Comparison of ENCODE assay signal across 2 cellular contexts in genomic region chr2:47076126-47076506, GRCh38.
TF ChIP-seq lines count a peak whose summit lies in the region.

No MANE protein-coding gene starts in this region.

TF ChIP-seq in SK-N-SH, 30 proteins besides CTCF, POLR2A, EP300 and RAD21 (continued from another document):
- no peak for TF ChIP-seq IRF3 (IDR thresholded peaks at IDR 0.05; ENCODE audit: low read depth, low read length)
- no peak for TF ChIP-seq GATA2 (CRISPR knock-in tag; IDR thresholded peaks at IDR 0.05)
- TF ChIP-seq CHD2 (IDR thresholded peaks at IDR 0.05; ENCODE audit: low read length, partially characterized antibody) = no peak
- TF ChIP-seq FOSL2 (IDR thresholded peaks at IDR 0.05; ENCODE audit: borderline replicate concordance, low read depth) = no peak
- no peak for TF ChIP-seq NRF1 (IDR thresholded peaks at IDR 0.05; ENCODE audit: low read depth, low read length)
- no peak for TF ChIP-seq NFIC (IDR thresholded peaks at IDR 0.05; ENCODE audit: borderline replicate concordance)
- TF ChIP-seq USF1 (IDR thresholded peaks at IDR 0.05; ENCODE audit: borderline replicate concordance, low read depth) = no peak
- no peak for TF ChIP-seq TEAD4 (IDR thresholded peaks at IDR 0.05; ENCODE audit: borderline replicate concordance, insufficient read depth)
- no peak for TF ChIP-seq YY1 (IDR thresholded peaks at IDR 0.05; ENCODE audit: low read depth)
- TF ChIP-seq POLR2AphosphoS5 (IDR thresholded peaks at IDR 0.05; ENCODE audit: low read depth, low read length) = no peak
- TF ChIP-seq TAF1 (IDR thresholded peaks at IDR 0.05; ENCODE audit: borderline replicate concordance, low read depth, low read length) = no peak
- TF ChIP-seq MAX (IDR thresholded peaks at IDR 0.05; ENCODE audit: low read depth) = no peak
- no peak for TF ChIP-seq GABPA (IDR thresholded peaks at IDR 0.05; ENCODE audit: low read depth)
- TF ChIP-seq REST (IDR thresholded peaks at IDR 0.05; ENCODE audit: low read depth, low read length) = no peak
- no peak for TF ChIP-seq RXRA (IDR thresholded peaks at IDR 0.05; ENCODE audit: borderline replicate concordance, low read depth)

TF ChIP-seq in SK-N-SH treated with all-trans-retinoic acid at 6 μM for 48 hours, 23 proteins besides CTCF, POLR2A, EP300 and RAD21:
- no peak for TF ChIP-seq CSRNP3 (CRISPR knock-in tag; IDR thresholded peaks at IDR 0.05)
- no peak for TF ChIP-seq ISL1 (CRISPR knock-in tag; IDR thresholded peaks at IDR 0.05)
- no peak for TF ChIP-seq PATZ1 (CRISPR knock-in tag; IDR thresholded peaks at IDR 0.05; ENCODE audit: borderline replicate concordance)
- no peak for TF ChIP-seq TOX (CRISPR knock-in tag; IDR thresholded peaks at IDR 0.05; ENCODE audit: borderline replicate concordance)
- TF ChIP-seq OSR1 (CRISPR knock-in tag; IDR thresholded peaks at IDR 0.05) = no peak
- TF ChIP-seq ZFP3 (CRISPR knock-in tag; IDR thresholded peaks at IDR 0.05) = no peak
- TF ChIP-seq CSDC2 (CRISPR knock-in tag; IDR thresholded peaks at IDR 0.05) = no peak
- TF ChIP-seq ARNTL (CRISPR knock-in tag; IDR thresholded peaks at IDR 0.05; ENCODE audit: borderline replicate concordance, low read depth) = no peak
- TF ChIP-seq ZNF70 (CRISPR knock-in tag; IDR thresholded peaks at IDR 0.05) = no peak
- no peak for TF ChIP-seq POU6F1 (CRISPR knock-in tag; IDR thresholded peaks at IDR 0.05; ENCODE audit: borderline replicate concordance, low read depth)
- no peak for TF ChIP-seq GLIS3 (CRISPR knock-in tag; IDR thresholded peaks at IDR 0.05)
- TF ChIP-seq ESRRG (CRISPR knock-in tag; IDR thresholded peaks at IDR 0.05) = no peak
- no peak for TF ChIP-seq RARB (CRISPR knock-in tag; IDR thresholded peaks at IDR 0.05)
- TF ChIP-seq ZNF8 (CRISPR knock-in tag; IDR thresholded peaks at IDR 0.05) = no peak
- no peak for TF ChIP-seq CREB5 (CRISPR knock-in tag; IDR thresholded peaks at IDR 0.05; ENCODE audit: low read depth)
- no peak for TF ChIP-seq TCF4 (CRISPR knock-in tag; IDR thresholded peaks at IDR 0.05; ENCODE audit: borderline replicate concordance)
- no peak for TF ChIP-seq BACH2 (CRISPR knock-in tag; IDR thresholded peaks at IDR 0.05; ENCODE audit: borderline replicate concordance)
- TF ChIP-seq ZC3H10 (CRISPR knock-in tag; IDR thresholded peaks at IDR 0.05) = no peak
- no peak for TF ChIP-seq ZFP30 (CRISPR knock-in tag; IDR thresholded peaks at IDR 0.05)
TF ChIP-seq in SK-N-SH treated with all-trans-retinoic acid at 6 μM for 48 hours: peak in this region for 0.
